ENCODE assay signal across 8 cellular contexts in the genomic region with DNA sequence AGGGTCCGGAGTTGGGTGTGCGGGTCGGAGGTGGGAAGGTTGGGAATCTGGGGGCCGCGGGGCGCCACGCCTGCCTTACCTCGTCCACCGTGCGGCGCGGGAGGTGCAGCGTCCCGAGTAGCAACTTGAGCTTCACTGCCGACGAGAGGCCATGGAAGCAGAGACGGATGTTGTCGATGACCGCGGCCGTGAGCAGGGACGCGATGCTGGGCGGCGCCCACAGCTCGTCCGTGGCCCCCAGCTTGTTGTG. TPM values are rescaled to one million over a fixed set of nuclear protein-coding genes. Genes with fewer than 3 reads are reported as not detected.
DNase-seq lines count a peak whose midpoint lies in the region; ATAC-seq and TF ChIP-seq lines count a peak whose summit lies in the region.

No MANE protein-coding gene starts in this region.

- H3K4me1 Mint-ChIP-seq in activated naive CD4-positive, alpha-beta T cell treated with anti-CD3 and anti-CD28 coated beads for 36 hours (ENCODE audit: low read depth): peaks cover 29% of the 10 kb centered on the region
- peaks cover 26% of the 10 kb centered on the region for H3K4me1 Mint-ChIP-seq in memory B cell

- dilution Hi-C loops in mammary epithelial cell (cut with HindIII; ENCODE audit: low sequenced_read_pairs): no loop called here

- no peaks in the 10 kb centered on the region for H3K27me3 ChIP-seq in mammary epithelial cell (ENCODE audit: insufficient read depth, low read length)
- H3K27me3 ChIP-seq in uterus: no peaks in the 10 kb centered on the region

- no peaks in the 10 kb centered on the region for H3K9me3 Mint-ChIP-seq in activated naive CD4-positive, alpha-beta T cell treated with anti-CD3 and anti-CD28 coated beads for 36 hours
- no peaks in the 10 kb centered on the region for H3K9me3 Mint-ChIP-seq in memory B cell

- H3K4me3 Mint-ChIP-seq in activated naive CD4-positive, alpha-beta T cell treated with anti-CD3 and anti-CD28 coated beads for 36 hours: peak overlapping the region; percentile 85
- H3K4me3 Mint-ChIP-seq in memory B cell: peak overlapping the region; percentile 93

- H3K36me3 ChIP-seq in mammary epithelial cell (ENCODE audit: insufficient read depth, low read length) (no peaks in the 10 kb centered on the region), uterus (no peaks in the 10 kb centered on the region)

- no peaks in the 10 kb centered on the region for H3K9me3 ChIP-seq in mammary epithelial cell (replicated peaks; ENCODE audit: insufficient read depth, low read length)
- no peaks in the 10 kb centered on the region for H3K9me3 ChIP-seq in uterus

- peaks cover 48% of the 10 kb centered on the region for H3K79me2 ChIP-seq in mammary epithelial cell (ENCODE audit: insufficient read depth, low read length)

- H3K36me3 Mint-ChIP-seq in activated naive CD4-positive, alpha-beta T cell treated with anti-CD3 and anti-CD28 coated beads for 36 hours (ENCODE audit: low read depth): peaks cover 5% of the 10 kb centered on the region
- peaks cover 4% of the 10 kb centered on the region for H3K36me3 Mint-ChIP-seq in memory B cell

- H3K4me2 ChIP-seq in mammary epithelial cell (ENCODE audit: insufficient read depth, low read depth, low read length): peak overlapping the region; percentile 99

- H3K27me3 Mint-ChIP-seq in activated naive CD4-positive, alpha-beta T cell treated with anti-CD3 and anti-CD28 coated beads for 36 hours (ENCODE audit: low read depth): no peaks in the 10 kb centered on the region
- H3K27me3 Mint-ChIP-seq in memory B cell: peaks cover 3% of the 10 kb centered on the region

- 0% methylated on average over 1 of the region's 27 CpGs for WGBS in mammary epithelial cell (ENCODE audit: low coverage, missing lambda C conversion rate)

- H4K20me1 ChIP-seq in mammary epithelial cell (ENCODE audit: insufficient read depth, low read length): no peaks in the 10 kb centered on the region

- BruUV-seq in mammary epithelial cell (replicated peaks; lab: Mats Ljungman, UMichigan): no TSS peak

- in situ Hi-C loops in mammary epithelial cell (cut with MboI; ENCODE audit: low sequenced_read_pairs in 2 of 2): no loop called here

- ATAC-seq in memory B cell (ENCODE audit: low read depth): peak; percentile 5
- no peak for ATAC-seq in GM18520 (IDR thresholded peaks at IDR 0.05; ENCODE audit: unreplicated experiment)

- TF ChIP-seq CTCF in mammary epithelial cell (conservative IDR thresholded peaks at IDR 0.05 in 1 of 2, IDR thresholded peaks at IDR 0.05 in 1 of 2; ENCODE audit: extremely low read depth in 1 of 2, insufficient read depth in 1 of 2, low read depth in 1 of 2, low read length in 2 of 2) (no peak), uterus (IDR thresholded peaks at IDR 0.05) (no peak)

- H3K27ac Mint-ChIP-seq in activated naive CD4-positive, alpha-beta T cell treated with anti-CD3 and anti-CD28 coated beads for 36 hours: peak overlapping the region; percentile 87
- peak overlapping the region; percentile 97 for H3K27ac Mint-ChIP-seq in memory B cell

- intact Hi-C loops in activated naive CD4-positive, alpha-beta T cell treated with anti-CD3 and anti-CD28 coated beads for 36 hours (cut with micrococcal nuclease): loop anchor here (1.0 to 2.0 kb wide), 3 partner anchors 138 to 760 kb away; a partner anchor contains a TSS
- intact Hi-C loops in mammary epithelial cell (cut with micrococcal nuclease): loop anchor here (5.0 kb wide), 1 partner anchor 96 kb away; no protein-coding TSS in a partner anchor
- intact Hi-C loops in uterus (cut with DNase I; ENCODE audit: low total_unique reads): no loop called here

- H3K4me3 ChIP-seq in mammary epithelial cell (replicated peaks in 1 of 3; ENCODE audit: insufficient read depth in 1 of 3, low read depth in 2 of 3, low read length in 3 of 3) (peak overlapping the region; percentile 95 to 99 (median 99)), uterus (peak overlapping the region; percentile 71 to 99)

- H3K9ac ChIP-seq in mammary epithelial cell (ENCODE audit: insufficient read depth, low read length): peak overlapping the region; percentile 86

- peak overlapping the region; percentile 100 for H2AFZ ChIP-seq in mammary epithelial cell (ENCODE audit: low read depth, low read length)

- CTCF ChIA-PET in activated naive CD4-positive, alpha-beta T cell treated with anti-CD3 and anti-CD28 coated beads for 36 hours (lab: Charles Lee): interaction anchor here (0.6 to 1.2 kb wide), 2 partner anchors 21 to 28 kb away, joined by 3 to 4 read pairs; no protein-coding TSS in a partner anchor
- CTCF ChIA-PET in mammary epithelial cell (lab: Charles Lee; ENCODE audit: low non-redundant PET): interaction anchor here (0.5 kb wide), 1 partner anchor 134 kb away, joined by 7 read pairs; no protein-coding TSS in a partner anchor

- TF ChIP-seq POLR2A in uterus (IDR thresholded peaks at IDR 0.05): no peak

- no peak for DNase-seq in activated naive CD4-positive, alpha-beta T cell treated with anti-CD3 and anti-CD28 coated beads for 36 hours
- no peak for DNase-seq in activated naive CD4-positive, alpha-beta T cell treated with Interleukin-2 at 50 U/mL for 16 hours
- DNase-seq in mammary epithelial cell (no peak), memory B cell (ENCODE audit: low spot score in 2 of 2) (no peak), uterus (no peak), NCI-H1417 treated with DMSO at 0.1 percent for 48 hours (lab: John Stamatoyannopoulos, UW) (no peak), DMS79 treated with DMSO at 0.1 percent for 48 hours (lab: John Stamatoyannopoulos, UW) (no peak)

- H3K4me1 ChIP-seq in mammary epithelial cell (ENCODE audit: insufficient read depth, low read length) (peaks cover 17% of the 10 kb centered on the region), uterus (no peaks in the 10 kb centered on the region)

- H3K27ac ChIP-seq in mammary epithelial cell (ENCODE audit: insufficient read depth, low read depth, low read length): peak overlapping the region; percentile 90
- H3K27ac ChIP-seq in uterus: peak overlapping the region; percentile 95 to 98

RNA-seq across cellular contexts. Expression of a gene that starts 0.2 kb away (rescaled TPM):
- total RNA-seq in activated naive CD4-positive, alpha-beta T cell treated with anti-CD3 and anti-CD28 coated beads for 36 hours: 10 to 100 TPM; 44.1 to 45.3 TPM
- 10 to 100 TPM; 19.7 to 26.1 TPM for total RNA-seq in mammary epithelial cell
- 15.7 TPM for polyA plus RNA-seq in mammary epithelial cell
- 8.3 TPM for polyA minus RNA-seq in mammary epithelial cell
- 10 to 100 TPM in 3 of 4 donors, 1 to 10 TPM in 1; 2.4 to 38.8 (median 18.8) TPM for total RNA-seq in uterus

RNA-seq across cellular contexts. Expression of a gene that starts 50.5 kb away (rescaled TPM):
- under 1 TPM; 0.21 to 0.32 TPM for total RNA-seq in activated naive CD4-positive, alpha-beta T cell treated with anti-CD3 and anti-CD28 coated beads for 36 hours
- under 1 TPM in 1 of 2 donors, not detected in 1; 0.14 TPM for total RNA-seq in mammary epithelial cell
- 0.02 TPM for polyA plus RNA-seq in mammary epithelial cell
- not detected for polyA minus RNA-seq in mammary epithelial cell
- total RNA-seq in uterus: 1 to 10 TPM in 1 of 4 donors, under 1 TPM in 1, not detected in 2; 0.27 to 1.2 TPM
